In the genomic region with DNA sequence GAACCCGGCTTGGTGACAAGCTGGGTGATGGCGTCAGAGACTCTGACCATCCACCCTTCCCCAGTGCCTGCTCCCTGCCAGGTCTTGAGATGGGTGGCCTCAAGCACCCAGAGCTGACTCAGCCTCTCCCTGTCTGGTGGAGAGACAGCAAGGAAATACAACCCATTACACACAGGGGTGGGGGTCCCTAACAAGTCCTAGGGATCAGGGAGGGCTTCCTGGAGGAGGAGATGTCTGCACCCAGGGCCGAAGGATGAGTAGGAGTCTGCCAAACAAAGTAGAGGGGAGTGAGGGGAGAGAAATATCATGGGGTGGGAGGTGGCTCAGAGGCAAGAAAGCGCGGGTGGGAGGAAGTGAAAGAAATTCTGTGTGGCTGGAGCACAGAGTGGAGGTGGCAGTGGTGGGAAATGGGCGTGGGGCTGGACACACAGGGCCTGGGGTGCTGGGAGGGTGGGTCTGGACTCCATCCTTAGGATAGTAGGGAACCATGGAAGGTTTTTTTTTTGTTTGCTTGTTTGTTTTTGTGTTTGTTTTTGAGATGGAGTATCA, we compare ENCODE assay signal across 17 cellular contexts. TPM values are rescaled to one million over a fixed set of nuclear protein-coding genes. Genes with fewer than 3 reads are reported as not detected.
DNase-seq lines count a peak whose midpoint lies in the region; ATAC-seq, FAIRE-seq and TF ChIP-seq lines count a peak whose summit lies in the region.
"Had no signal": no experiment of that assay in that cellular context is flagged by ENCODE, and none has a peak within 500 bp of the region (broad histone marks: within the 10 kb centered on the region; RNA-seq: fewer than 3 reads in every experiment).

No MANE protein-coding gene starts in this region.

- H3K18ac ChIP-seq in H1 (ENCODE audit: extremely low read depth, low read length) (no peak overlapping the region; the same call in 1 of the 2 replicates), trophoblast cell (ENCODE audit: low read length) (no peak overlapping the region)

- ATAC-seq in GM18498 (IDR thresholded peaks at IDR 0.05; ENCODE audit: unreplicated experiment) = no peak
- ATAC-seq: HCT116, Right ventricle myocardium inferior had no signal

- H4K8ac ChIP-seq in H1 (ENCODE audit: extremely low read depth, insufficient read depth, low read length) = no peak overlapping the region; the same call in 1 of the 2 replicates
- no peak overlapping the region for H4K8ac ChIP-seq in trophoblast cell (ENCODE audit: low read depth, low read length)

- H3K36me3 ChIP-seq in H1 (ENCODE audit: control insufficient read depth in 2 of 4, insufficient read depth in 4 of 4, low read length in 3 of 4) (no peaks in the 10 kb centered on the region), trophoblast cell (ENCODE audit: control insufficient read depth in 1 of 2, insufficient read depth in 2 of 2, low read length in 2 of 2) (peaks cover 2 to 12% of the 10 kb centered on the region in 2 experiments)

- no peak for TF ChIP-seq POLR2A in H1 (IDR thresholded peaks at IDR 0.05; ENCODE audit: control extremely low read depth in 1 of 2, low read depth in 2 of 2, low read length in 2 of 2)

- peaks cover 10 to 21% of the 10 kb centered on the region in 2 experiments for H4K20me1 ChIP-seq in H1 (replicated peaks in 1 of 2; ENCODE audit: control insufficient read depth in 1 of 2, insufficient read depth in 2 of 2, low read length in 2 of 2)

- no peak overlapping the region for H4K12ac ChIP-seq in trophoblast cell (ENCODE audit: low read depth, low read length)

- no peaks in the 10 kb centered on the region for H3K9me3 Mint-ChIP-seq in Calu3 (ENCODE audit: low read depth, unreplicated experiment)

- H3K27ac ChIP-seq in H1 (ENCODE audit: low read depth, low read length) (no peak overlapping the region), trophoblast cell (ENCODE audit: low read depth, low read length) (no peak overlapping the region)
- H3K27ac ChIP-seq: SK-N-MC had no signal

- H2BK12ac ChIP-seq in H1 (ENCODE audit: low read depth, low read length) (peak overlapping the region; percentile 17; the same call in 1 of the 2 replicates), trophoblast cell (ENCODE audit: low read length) (no peak overlapping the region)

- H3K9ac ChIP-seq in H1 (replicated peaks in 1 of 4; ENCODE audit: extremely low read depth in 1 of 4, low read depth in 3 of 4, low read length in 3 of 4) (no peak overlapping the region), trophoblast cell (ENCODE audit: low read length) (no peak overlapping the region)

- no peak overlapping the region for H2BK20ac ChIP-seq in H1 (ENCODE audit: low read length)

- CTCF ChIA-PET in Calu3 (lab: Charles Lee) = no interaction called here
- CTCF ChIA-PET in H1 (lab: Charles Lee; ENCODE audit: partially characterized antibody) = interaction anchor here (0.8 to 2.0 kb wide), 2 partner anchors 84 to 111 kb away, joined by 3 to 6 read pairs; no protein-coding TSS in a partner anchor

- H3K27ac Mint-ChIP-seq in Calu3 (ENCODE audit: unreplicated experiment) = peak overlapping the region; percentile 72

- no TSS peak for BruUV-seq in Calu3 (replicated peaks; lab: Mats Ljungman, UMichigan)

- no peak overlapping the region for H2AFZ ChIP-seq in H1 (ENCODE audit: low read length)
- peak overlapping the region; percentile 30 for H2AFZ ChIP-seq in trophoblast cell (ENCODE audit: insufficient read depth, low read length, poor library complexity)

- H2BK120ac ChIP-seq in H1 (replicated peaks; ENCODE audit: low read depth, low read length) (no peak overlapping the region), trophoblast cell (ENCODE audit: insufficient read depth, low read length, poor library complexity) (no peak overlapping the region)

- H3K4me3 Mint-ChIP-seq in Calu3 (ENCODE audit: low read depth, unreplicated experiment) = no peak overlapping the region

- H3K4me1 ChIP-seq in H1 (replicated peaks in 1 of 4; ENCODE audit: control insufficient read depth in 3 of 4, insufficient read depth in 4 of 4, low read length in 3 of 4) = peaks cover 0 to 3% (median 1%) of the 10 kb centered on the region in 4 experiments; a peak in 4 of 7 replicates
- H3K4me1 ChIP-seq in trophoblast cell (ENCODE audit: control insufficient read depth in 1 of 2, insufficient read depth in 2 of 2, low read length in 2 of 2) = peaks cover 2 to 3% of the 10 kb centered on the region in 2 experiments

- no peak overlapping the region for H3K14ac ChIP-seq in H1 (ENCODE audit: insufficient read length)
- no peak overlapping the region for H3K14ac ChIP-seq in trophoblast cell (ENCODE audit: low read length)

- intact Hi-C loops in Calu3 (cut with micrococcal nuclease; ENCODE audit: unreplicated experiment) = no loop called here

- H3K4me1 Mint-ChIP-seq in Calu3 (ENCODE audit: low read depth, unreplicated experiment) = peaks cover 43% of the 10 kb centered on the region

- H3K23ac ChIP-seq in H1 (ENCODE audit: insufficient read length) (no peak overlapping the region), trophoblast cell (ENCODE audit: low read length) (no peak overlapping the region)

- H3K27me3 ChIP-seq in H1 (replicated peaks in 1 of 4; ENCODE audit: control insufficient read depth in 3 of 4, extremely low read depth in 1 of 4, insufficient read depth in 3 of 4, low read length in 3 of 4) (peaks cover 0 to 6% (median 6%) of the 10 kb centered on the region in 4 experiments; a peak in 5 of 7 replicates), trophoblast cell (ENCODE audit: insufficient read depth, low read length) (no peaks in the 10 kb centered on the region)

- H3K56ac ChIP-seq in H1 (replicated peaks; ENCODE audit: insufficient read length, low read depth, low read length) = no peak overlapping the region

- H2AK5ac ChIP-seq in H1 (ENCODE audit: low read depth, low read length) (no peak overlapping the region), trophoblast cell (ENCODE audit: low read length) (no peak overlapping the region)

- no peak for TF ChIP-seq RAD21 in H1 (IDR thresholded peaks at IDR 0.05 in 1 of 2, conservative IDR thresholded peaks at IDR 0.05 in 1 of 2; ENCODE audit: low read depth in 2 of 2, low read length in 2 of 2)

- WGBS in H1 (ENCODE audit: extremely low coverage in 1 of 2, insufficient coverage in 1 of 2, insufficient read length in 1 of 2, insufficient replicate concordance in 2 of 2, low coverage in 1 of 2, low lambda C conversion rate in 2 of 2, missing lambda C conversion rate in 1 of 2), 2 experiments = 74% methylated on average over 6 of the region's 6 CpGs; no CpG with 5 or more reads in 1 of the 2 experiments
- no CpG with 5 or more reads among the region's 6 CpGs for WGBS in trophoblast cell (ENCODE audit: extremely low coverage, insufficient coverage, insufficient read length)

- no peaks in the 10 kb centered on the region for H3K9me3 ChIP-seq in H1 (ENCODE audit: insufficient read depth in 2 of 2, low read depth in 1 of 2, low read length in 1 of 2)
- no peaks in the 10 kb centered on the region for H3K9me3 ChIP-seq in trophoblast cell (ENCODE audit: insufficient read depth, low read depth, low read length)

- no peak overlapping the region for H2BK15ac ChIP-seq in H1 (ENCODE audit: low read length)

- H4K91ac ChIP-seq in H1 (replicated peaks; ENCODE audit: insufficient read length, low read length) (no peak overlapping the region), trophoblast cell (ENCODE audit: low read depth, low read length) (no peak overlapping the region)

- peaks cover 2 to 21% of the 10 kb centered on the region in 2 experiments; a peak in 2 of 4 replicates for H3K79me2 ChIP-seq in H1 (ENCODE audit: control insufficient read depth in 1 of 2, insufficient read depth in 2 of 2, low read length in 2 of 2)
- peaks cover 3% of the 10 kb centered on the region for H3K79me2 ChIP-seq in trophoblast cell (ENCODE audit: control insufficient read depth, insufficient read depth, low read length, poor library complexity)

- 0 out of 2 replicates have a peak, but pooled peaks cover under 1% of the 10 kb centered on the region for H3K23me2 ChIP-seq in H1 (ENCODE audit: low read depth, low read length)

- H3K79me1 ChIP-seq in H1 (ENCODE audit: low read depth, low read length) (peaks cover 3% of the 10 kb centered on the region; the same call in 1 of the 2 replicates), trophoblast cell (ENCODE audit: low read length) (no peaks in the 10 kb centered on the region)

- H3K4ac ChIP-seq in H1 (replicated peaks; ENCODE audit: insufficient read length, low read depth, low read length) (no peak overlapping the region), trophoblast cell (ENCODE audit: low read depth, low read length) (no peak overlapping the region)

- no peak for TF ChIP-seq EP300 in H1 (IDR thresholded peaks at IDR 0.05; ENCODE audit: borderline replicate concordance in 1 of 2, low read depth in 2 of 2, low read length in 2 of 2)

- no peak for DNase-seq in Calu3
- peak; percentile 17 for DNase-seq in MV-4-11 (lab: John Stamatoyannopoulos, UW)
- no peak for DNase-seq in H1 (ENCODE audit: low read depth in 1 of 2, low spot score in 2 of 2)
- peak in 1 of 2 donors; percentile 16 for DNase-seq in trophoblast cell
- DNase-seq in AG20443 (ENCODE audit: low spot score) = no peak
- DNase-seq in LoVo (ENCODE audit: low spot score) = no peak
- DNase-seq in activated CD4-positive, alpha-beta T cell treated with anti-CD3 and anti-CD28 coated beads, Interleukin-2, amount 50 U/mL, for 4 hours = no peak
- DNase-seq: DMS153, KBM-7, NCI-H1105, NCI-H1694 treated with DMSO at 0.1 percent for 48 hours, NCI-H446, NCI-H774 had no signal

- no peak overlapping the region for H3K4me3 ChIP-seq in H1 (ENCODE audit: extremely low read depth in 1 of 4, insufficient read depth in 2 of 4, low read depth in 3 of 4, low read length in 4 of 4)
- no peak overlapping the region for H3K4me3 ChIP-seq in trophoblast cell (ENCODE audit: low read depth, low read length)
- H3K4me3 ChIP-seq: SK-N-MC had no signal

- TF ChIP-seq CTCF in Calu3 (IDR thresholded peaks at IDR 0.05; ENCODE audit: unreplicated experiment) (no peak), H1 (IDR thresholded peaks at IDR 0.05; ENCODE audit: control extremely low read depth in 1 of 3, insufficient read depth in 1 of 3, low read depth in 1 of 3, low read length in 3 of 3) (no peak)

- no peaks in the 10 kb centered on the region for H3K27me3 Mint-ChIP-seq in Calu3 (ENCODE audit: unreplicated experiment)

- FAIRE-seq in H1 (lab: Jason Lieb, UNC) = no peak

- no peak overlapping the region for H3K4me2 ChIP-seq in H1 (ENCODE audit: insufficient read depth in 1 of 2, low read depth in 2 of 2, low read length in 2 of 2)
- no peak overlapping the region for H3K4me2 ChIP-seq in trophoblast cell (ENCODE audit: low read length)

- H4K5ac ChIP-seq in H1 (ENCODE audit: insufficient read length, low read depth, low read length) = no peak overlapping the region

- POLR2A ChIA-PET in H1 (lab: Charles Lee; ENCODE audit: partially characterized antibody) = interaction anchor here (2.1 kb wide), 1 partner anchor 18 kb away, joined by 6 read pairs; no protein-coding TSS in a partner anchor

- peaks cover 94% of the 10 kb centered on the region for H3K36me3 Mint-ChIP-seq in Calu3 (ENCODE audit: insufficient read depth, unreplicated experiment)

- H2BK5ac ChIP-seq in H1 (ENCODE audit: low read depth, low read length) = no peak overlapping the region
- H2BK5ac ChIP-seq in trophoblast cell (ENCODE audit: low read depth, low read length, poor library complexity) = no peak overlapping the region

RNA-seq across cellular contexts. Expression of gene MAFF, which starts 6.8 kb away (rescaled TPM):
- 62.4 and 64.8 TPM in 2 replicates for total RNA-seq in Calu3 (2022)
- 6.2 and 6.3 TPM in 2 replicates for total RNA-seq in H1 (2021; fragmentation: NEBNext Ultra II Directional; extraction: Animal tissue kit (Norgen Biotek cat#: 25700))
- polyA plus RNA-seq in H1 (2011; rRNA removed) = 1.5 and 2.4 TPM in 2 replicates
- 2.9 TPM for polyA plus RNA-seq in H1 (2011; cell fraction: cytosol; rRNA removed)
- 2.1 TPM for polyA plus RNA-seq in H1 (2011; cell fraction: nucleus; rRNA removed)
- polyA plus RNA-seq in H1 (2012, experiment 1 of 2) = 3.3 to 4.4 TPM (median 4.0 TPM) in 4 replicates
- 4.4 TPM for polyA plus RNA-seq in H1 (2012, experiment 2 of 2)
- polyA plus RNA-seq in H1 (2013, experiment 1 of 2) = 4.0 TPM
- 4.0 TPM for polyA plus RNA-seq in H1 (2013, experiment 2 of 2)
- polyA minus RNA-seq in H1 (2011; rRNA and poly(A)+ RNA removed) = 1.0 and 1.3 TPM in 2 replicates
- polyA minus RNA-seq in H1 (2011; cell fraction: cytosol; rRNA and poly(A)+ RNA removed) = 3.1 TPM
- polyA minus RNA-seq in H1 (2011; cell fraction: nucleus; rRNA and poly(A)+ RNA removed) = 4.4 TPM
- 36.7 and 39.8 TPM in 2 replicates for polyA plus RNA-seq in trophoblast cell (2013)

RNA-seq across cellular contexts. Expression of gene PLA2G6, which starts 27.0 kb away (rescaled TPM):
- 43.5 and 44.0 TPM in 2 replicates for total RNA-seq in Calu3 (2022)
- total RNA-seq in H1 (2021; fragmentation: NEBNext Ultra II Directional; extraction: Animal tissue kit (Norgen Biotek cat#: 25700)) = 13.2 and 14.2 TPM in 2 replicates
- 21.0 and 36.0 TPM in 2 replicates for polyA plus RNA-seq in H1 (2011; rRNA removed)
- 22.6 TPM for polyA plus RNA-seq in H1 (2011; cell fraction: cytosol; rRNA removed)
- 133 TPM for polyA plus RNA-seq in H1 (2011; cell fraction: nucleus; rRNA removed)
- polyA plus RNA-seq in H1 (2012, experiment 1 of 2) = 12.9 to 21.4 TPM (median 16.6 TPM) in 4 replicates
- 9.4 TPM for polyA plus RNA-seq in H1 (2012, experiment 2 of 2)
- 8.7 TPM for polyA plus RNA-seq in H1 (2013, experiment 1 of 2)
- 7.3 TPM for polyA plus RNA-seq in H1 (2013, experiment 2 of 2)
- 43.1 and 49.8 TPM in 2 replicates for polyA minus RNA-seq in H1 (2011; rRNA and poly(A)+ RNA removed)
- polyA minus RNA-seq in H1 (2011; cell fraction: cytosol; rRNA and poly(A)+ RNA removed) = 21.7 TPM
- polyA minus RNA-seq in H1 (2011; cell fraction: nucleus; rRNA and poly(A)+ RNA removed) = 103 TPM
- 5.6 and 7.2 TPM in 2 replicates for polyA plus RNA-seq in trophoblast cell (2013)
